Comparison of ENCODE assay signal across 23 cellular contexts in genomic region chr20:34542439-34542838, GRCh38. TPM values are rescaled to one million over a fixed set of nuclear protein-coding genes. Genes with fewer than 3 reads are reported as not detected.
"Had no signal": no experiment of that assay in that cellular context is flagged by ENCODE, and none has a peak within 500 bp of the region (broad histone marks: within the 10 kb centered on the region; RNA-seq: fewer than 3 reads in every experiment).

No MANE protein-coding gene starts in this region.

- H3K4me1 ChIP-seq: breast epithelium had no signal

- H3K4me3 Mint-ChIP-seq: activated CD4-positive, alpha-beta T cell treated with anti-CD3 and anti-CD28 coated beads for 36 hours; activated naive CD4-positive, alpha-beta T cell treated with anti-CD3 and anti-CD28 coated beads, Interleukin-2, amount 50 U/mL, for 24 hours; activated T-cell treated with anti-CD3 and anti-CD28 coated beads, Interleukin-2, amount 50 U/mL, for 72 hours; T-cell had no signal

- DNase-seq: activated CD4-positive, alpha-beta T cell treated with anti-CD3 and anti-CD28 coated beads for 36 hours; activated CD4-positive, alpha-beta T cell treated with anti-CD3 and anti-CD28 coated beads, Interleukin-2, amount 50 U/mL, for 1 hour; activated CD8-positive, alpha-beta memory T cell treated with anti-CD3 and anti-CD28 coated beads for 24 hours; activated effector memory CD4-positive, alpha-beta T cell treated with Interleukin-2 at 50 U/mL for 16 hours; activated naive CD4-positive, alpha-beta T cell; activated T-cell treated with anti-CD3 and anti-CD28 coated beads, Interleukin-2, amount 50 U/mL, for 72 hours; central memory CD4-positive, alpha-beta T cell; Karpas-422; MM.1S; NCI-H1105; NCI-H1436; NCI-H187; NCI-H2081; NCI-H510A treated with DMSO at 0.1 percent for 48 hours; NCI-H69; PC-3; SIG-M5; T-cell; WERI-Rb-1 had no signal

- H3K36me3 Mint-ChIP-seq: activated naive CD4-positive, alpha-beta T cell treated with anti-CD3 and anti-CD28 coated beads, Interleukin-2, amount 50 U/mL, for 24 hours had no signal

- H3K27me3 Mint-ChIP-seq: activated CD4-positive, alpha-beta T cell treated with anti-CD3 and anti-CD28 coated beads for 36 hours; activated naive CD4-positive, alpha-beta T cell treated with anti-CD3 and anti-CD28 coated beads, Interleukin-2, amount 50 U/mL, for 24 hours; T-cell had no signal

- H3K9me3 ChIP-seq: breast epithelium had no signal

- H3K9me3 Mint-ChIP-seq: activated naive CD4-positive, alpha-beta T cell treated with anti-CD3 and anti-CD28 coated beads, Interleukin-2, amount 50 U/mL, for 24 hours; activated T-cell treated with anti-CD3 and anti-CD28 coated beads, Interleukin-2, amount 50 U/mL, for 72 hours; T-cell had no signal

- H3K27ac ChIP-seq: breast epithelium, SK-N-MC, WERI-Rb-1 had no signal

- ATAC-seq: activated CD4-positive, alpha-beta T cell treated with anti-CD3 and anti-CD28 coated beads for 36 hours; activated T-cell treated with anti-CD3 and anti-CD28 coated beads, Interleukin-2, amount 50 U/mL, for 72 hours; K562; PC-3; T-cell had no signal

- H3K27ac Mint-ChIP-seq: activated CD4-positive, alpha-beta T cell treated with anti-CD3 and anti-CD28 coated beads for 36 hours; activated naive CD4-positive, alpha-beta T cell treated with anti-CD3 and anti-CD28 coated beads, Interleukin-2, amount 50 U/mL, for 24 hours had no signal

- H3K4me3 ChIP-seq: breast epithelium, K562, SK-N-MC had no signal

- H3K27me3 ChIP-seq: breast epithelium had no signal

RNA-seq across cellular contexts. Expression of gene MAP1LC3A, which starts 16.1 kb away (rescaled TPM):
- polyA plus RNA-seq: K562 had no signal
